Comparison of ENCODE assay signal across 1 cellular context in the genomic region with DNA sequence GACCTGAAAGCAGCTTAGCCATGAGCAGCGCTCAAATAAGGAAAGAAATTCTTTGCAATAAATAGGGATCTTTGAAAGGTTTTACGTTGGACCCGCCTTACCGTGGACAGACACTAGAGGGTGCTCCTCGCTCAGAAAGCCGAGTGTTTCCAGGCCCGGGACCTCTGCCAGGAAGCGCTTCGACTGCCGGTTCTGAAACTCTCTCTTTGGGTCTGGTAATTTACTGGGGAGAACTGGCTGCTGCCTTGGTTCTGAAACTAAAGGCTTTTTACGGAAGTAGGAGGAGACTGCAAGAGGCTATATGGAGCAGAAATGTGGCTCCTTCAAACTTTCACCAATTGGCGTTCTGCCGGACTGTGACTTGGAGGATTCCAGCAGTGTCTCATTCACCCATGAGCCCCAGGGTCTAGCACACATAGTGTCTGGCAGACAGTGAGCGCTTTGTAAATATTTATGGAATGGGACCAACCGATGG.
TF ChIP-seq lines count a peak whose summit lies in the region.

No MANE protein-coding gene starts in this region.

TF ChIP-seq in SK-N-SH, 30 proteins besides CTCF, POLR2A, EP300 and RAD21:
- TF ChIP-seq, protein P1, sequence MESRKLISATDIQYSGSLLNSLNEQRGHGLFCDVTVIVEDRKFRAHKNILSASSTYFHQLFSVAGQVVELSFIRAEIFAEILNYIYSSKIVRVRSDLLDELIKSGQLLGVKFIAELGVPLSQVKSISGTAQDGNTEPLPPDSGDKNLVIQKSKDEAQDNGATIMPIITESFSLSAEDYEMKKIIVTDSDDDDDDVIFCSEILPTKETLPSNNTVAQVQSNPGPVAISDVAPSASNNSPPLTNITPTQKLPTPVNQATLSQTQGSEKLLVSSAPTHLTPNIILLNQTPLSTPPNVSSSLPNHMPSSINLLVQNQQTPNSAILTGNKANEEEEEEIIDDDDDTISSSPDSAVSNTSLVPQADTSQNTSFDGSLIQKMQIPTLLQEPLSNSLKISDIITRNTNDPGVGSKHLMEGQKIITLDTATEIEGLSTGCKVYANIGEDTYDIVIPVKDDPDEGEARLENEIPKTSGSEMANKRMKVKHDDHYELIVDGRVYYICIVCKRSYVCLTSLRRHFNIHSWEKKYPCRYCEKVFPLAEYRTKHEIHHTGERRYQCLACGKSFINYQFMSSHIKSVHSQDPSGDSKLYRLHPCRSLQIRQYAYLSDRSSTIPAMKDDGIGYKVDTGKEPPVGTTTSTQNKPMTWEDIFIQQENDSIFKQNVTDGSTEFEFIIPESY (IDR thresholded peaks at IDR 0.05; ENCODE audit: borderline replicate concordance, low read depth), result no peak
- TF ChIP-seq NFIC (IDR thresholded peaks at IDR 0.05; ENCODE audit: borderline replicate concordance) (peak; percentile 80), SMC3 (IDR thresholded peaks at IDR 0.05; ENCODE audit: low read depth, low read length) (peak; percentile 67), NRF1 (IDR thresholded peaks at IDR 0.05; ENCODE audit: low read depth, low read length) (0 out of 2 replicates have a peak, but pooled peaks have one; percentile 1)
TF ChIP-seq in SK-N-SH: peak in this region for 3.
